Comparison of ENCODE assay signal across 8 cellular contexts in the genomic region with DNA sequence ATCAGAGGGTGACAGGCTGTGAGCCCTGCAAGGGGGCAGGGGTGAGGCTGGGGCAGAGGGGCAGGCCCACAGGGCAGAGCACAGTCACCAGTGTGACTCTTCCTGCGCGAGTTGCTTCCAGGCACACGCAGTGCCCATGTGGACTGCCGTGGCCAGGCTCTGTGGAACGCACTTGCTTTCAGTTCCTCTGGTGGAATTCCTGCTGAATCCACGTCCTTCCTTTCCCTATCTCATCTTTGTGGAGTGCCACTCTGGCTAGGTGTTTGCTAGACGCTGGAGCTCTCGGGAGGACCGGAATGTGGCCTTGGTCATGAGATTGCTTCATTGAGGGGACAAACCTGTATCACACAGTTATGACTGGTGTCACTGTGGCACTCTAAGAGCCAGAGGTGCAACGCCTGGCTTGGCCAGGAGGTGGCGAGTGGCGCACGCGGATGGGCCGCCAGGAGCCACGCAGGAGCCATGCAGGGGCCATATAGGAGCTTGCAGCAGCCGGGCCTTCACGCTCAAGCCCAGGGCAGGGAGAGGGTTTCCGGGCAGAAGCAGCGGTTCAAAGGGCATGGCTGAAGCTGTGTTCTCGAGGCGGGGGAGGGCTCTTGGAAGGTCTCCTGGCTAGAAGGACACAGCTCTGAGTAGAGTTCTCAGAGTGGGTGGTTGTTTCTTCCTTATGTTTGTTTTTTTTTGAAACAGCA. TPM values are rescaled to one million over a fixed set of nuclear protein-coding genes. Genes with fewer than 3 reads are reported as not detected.
A peak's percentile ranks its signal among the peaks of the same experiment; 100 is the strongest.
DNase-seq lines count a peak whose midpoint lies in the region; ATAC-seq, FAIRE-seq and TF ChIP-seq lines count a peak whose summit lies in the region.

No MANE protein-coding gene starts in this region.

- peaks cover 33% of the 10 kb centered on the region for H3K79me2 ChIP-seq in DND-41 (ENCODE audit: insufficient read depth, low read length)

- CTCF ChIA-PET in activated naive CD4-positive, alpha-beta T cell treated with anti-CD3 and anti-CD28 coated beads for 36 hours (lab: Charles Lee): interaction anchor here (0.6 to 10.9 kb wide), 10 partner anchors 12 to 356 kb away, joined by 3 to 214 read pairs (median 3); a partner anchor contains a TSS

- peaks cover 25% of the 10 kb centered on the region for H3K36me3 Mint-ChIP-seq in activated naive CD4-positive, alpha-beta T cell treated with anti-CD3 and anti-CD28 coated beads for 36 hours (ENCODE audit: low read depth)

- 24 to 25% methylated on average over 22 of the region's 22 CpGs for WGBS in pancreas, 2 donors
- 27 to 28% methylated on average over 22 of the region's 22 CpGs for WGBS in tibial nerve, 2 donors

- TF ChIP-seq POLR2A in tibial nerve (IDR thresholded peaks at IDR 0.05): no peak

- TF ChIP-seq RAD21 in Ishikawa (IDR thresholded peaks at IDR 0.05; ENCODE audit: low read depth): peak; percentile 89

- no peak for TF ChIP-seq EP300 in Ishikawa (IDR thresholded peaks at IDR 0.05; ENCODE audit: borderline replicate concordance)
- TF ChIP-seq EP300 in tibial nerve (IDR thresholded peaks at IDR 0.05): no peak

- H3K4me3 Mint-ChIP-seq in activated naive CD4-positive, alpha-beta T cell treated with anti-CD3 and anti-CD28 coated beads for 36 hours: no peak overlapping the region

- H3K4me3 ChIP-seq in DND-41 (ENCODE audit: low read depth in 1 of 2, low read length in 2 of 2) (no peak overlapping the region), pancreas (no peak overlapping the region), tibial nerve (no peak overlapping the region)

- intact Hi-C loops in activated naive CD4-positive, alpha-beta T cell treated with anti-CD3 and anti-CD28 coated beads for 36 hours (cut with micrococcal nuclease): no loop called here
- intact Hi-C loops in pancreas (cut with DNase I): no loop called here

- H3K4me1 ChIP-seq in DND-41 (ENCODE audit: insufficient read depth, low read length): no peaks in the 10 kb centered on the region
- H3K4me1 ChIP-seq in pancreas: no peaks in the 10 kb centered on the region
- H3K4me1 ChIP-seq in tibial nerve: peaks cover 0 to 19% (median 9%) of the 10 kb centered on the region in 4 donors

- peaks cover 17% of the 10 kb centered on the region for H3K4me1 Mint-ChIP-seq in activated naive CD4-positive, alpha-beta T cell treated with anti-CD3 and anti-CD28 coated beads for 36 hours (ENCODE audit: low read depth)

- in situ Hi-C loops in SK-MEL-5 (cut with HindIII; ENCODE audit: low pct_unique_long_range_greater_than_20kb, low sequenced_read_pairs): no loop called here

- TF ChIP-seq CTCF in DND-41 (IDR thresholded peaks at IDR 0.05; ENCODE audit: borderline replicate concordance, extremely low read depth, low read length, poor library complexity, severe bottlenecking) (peak; percentile 86), pancreas (IDR thresholded peaks at IDR 0.05) (peak; percentile 78 to 92 (median 84)), tibial nerve (IDR thresholded peaks at IDR 0.05) (peak; percentile 91 to 95 (median 94))

- H3K27me3 Mint-ChIP-seq in activated naive CD4-positive, alpha-beta T cell treated with anti-CD3 and anti-CD28 coated beads for 36 hours (ENCODE audit: low read depth): no peaks in the 10 kb centered on the region

- no peak for FAIRE-seq in pancreas (lab: Jason Lieb, UNC)

- no peak overlapping the region for H3K27ac Mint-ChIP-seq in activated naive CD4-positive, alpha-beta T cell treated with anti-CD3 and anti-CD28 coated beads for 36 hours

- H3K9me3 Mint-ChIP-seq in activated naive CD4-positive, alpha-beta T cell treated with anti-CD3 and anti-CD28 coated beads for 36 hours: no peaks in the 10 kb centered on the region

- H3K36me3 ChIP-seq in DND-41 (ENCODE audit: insufficient read depth, low read length) (peaks cover 79% of the 10 kb centered on the region), pancreas (peaks cover 0 to 13% (median 5%) of the 10 kb centered on the region in 3 donors), tibial nerve (peaks cover 0 to 81% (median 22%) of the 10 kb centered on the region in 3 donors)

- ATAC-seq in DND-41 (ENCODE audit: insufficient read depth, low read depth): peak; percentile 93
- ATAC-seq in pancreas: peak; percentile 90 to 94 (median 92)
- no peak for ATAC-seq in HG02571 (IDR thresholded peaks at IDR 0.05; ENCODE audit: unreplicated experiment)

- H3K27me3 ChIP-seq in DND-41 (ENCODE audit: insufficient read depth, low read length, poor library complexity): no peaks in the 10 kb centered on the region
- no peaks in the 10 kb centered on the region for H3K27me3 ChIP-seq in pancreas
- no peaks in the 10 kb centered on the region for H3K27me3 ChIP-seq in tibial nerve

- DNase-seq in DND-41 (peak; percentile 77), SK-MEL-5 (ENCODE audit: low read depth, low spot score) (peak; percentile 81), globus pallidus (ENCODE audit: low spot score) (peak; percentile 77), pancreas (peak; percentile 56 to 95 (median 82)), tibial nerve (ENCODE audit: low spot score in 2 of 2) (peak; percentile 68 to 78)
- DNase-seq in activated naive CD4-positive, alpha-beta T cell treated with anti-CD3 and anti-CD28 coated beads for 36 hours: peak; percentile 80

- no peak overlapping the region for H3K9ac ChIP-seq in DND-41 (ENCODE audit: low read depth, low read length)

- no peak overlapping the region for H3K4me2 ChIP-seq in DND-41 (ENCODE audit: insufficient read depth, low read length)

- peaks cover 25% of the 10 kb centered on the region for H4K20me1 ChIP-seq in DND-41 (ENCODE audit: insufficient read depth, low read length)

- no peak overlapping the region for H3K27ac ChIP-seq in DND-41 (ENCODE audit: low read length)
- H3K27ac ChIP-seq in pancreas: no peak overlapping the region
- peak overlapping the region in 3 of 4 donors; percentile 27 to 61 (median 28) for H3K27ac ChIP-seq in tibial nerve

- H3K9me3 ChIP-seq in DND-41 (ENCODE audit: insufficient read depth, low read length, severe bottlenecking) (no peaks in the 10 kb centered on the region), pancreas (no peaks in the 10 kb centered on the region), tibial nerve (no peaks in the 10 kb centered on the region)

- H2AFZ ChIP-seq in DND-41 (ENCODE audit: low read depth, low read length): no peak overlapping the region

TF ChIP-seq in Ishikawa, 13 proteins besides CTCF, POLR2A, EP300 and RAD21:
- TF ChIP-seq, protein P1, sequence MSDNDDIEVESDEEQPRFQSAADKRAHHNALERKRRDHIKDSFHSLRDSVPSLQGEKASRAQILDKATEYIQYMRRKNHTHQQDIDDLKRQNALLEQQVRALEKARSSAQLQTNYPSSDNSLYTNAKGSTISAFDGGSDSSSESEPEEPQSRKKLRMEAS (IDR thresholded peaks at IDR 0.05): 0 out of 2 replicates have a peak, but pooled peaks have one; percentile 45
- TF ChIP-seq FOXM1 (IDR thresholded peaks at IDR 0.05; ENCODE audit: borderline replicate concordance, low read depth): no peak
- no peak for TF ChIP-seq TEAD4 (IDR thresholded peaks at IDR 0.05)
- TF ChIP-seq CREB1 (IDR thresholded peaks at IDR 0.05; ENCODE audit: low read depth): no peak
- TF ChIP-seq, protein P2, sequence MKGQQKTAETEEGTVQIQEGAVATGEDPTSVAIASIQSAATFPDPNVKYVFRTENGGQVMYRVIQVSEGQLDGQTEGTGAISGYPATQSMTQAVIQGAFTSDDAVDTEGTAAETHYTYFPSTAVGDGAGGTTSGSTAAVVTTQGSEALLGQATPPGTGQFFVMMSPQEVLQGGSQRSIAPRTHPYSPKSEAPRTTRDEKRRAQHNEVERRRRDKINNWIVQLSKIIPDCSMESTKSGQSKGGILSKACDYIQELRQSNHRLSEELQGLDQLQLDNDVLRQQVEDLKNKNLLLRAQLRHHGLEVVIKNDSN (IDR thresholded peaks at IDR 0.05): no peak
- TF ChIP-seq NFIC (IDR thresholded peaks at IDR 0.05): no peak
- TF ChIP-seq YY1 (IDR thresholded peaks at IDR 0.05; ENCODE audit: low read depth): 0 out of 2 replicates have a peak, but pooled peaks have one; percentile 24
- no peak for TF ChIP-seq CEBPB (IDR thresholded peaks at IDR 0.05)
- TF ChIP-seq TCF12 (IDR thresholded peaks at IDR 0.05; ENCODE audit: low read depth): no peak
- no peak for TF ChIP-seq EGR1 (IDR thresholded peaks at IDR 0.05)
- TF ChIP-seq, protein P3, sequence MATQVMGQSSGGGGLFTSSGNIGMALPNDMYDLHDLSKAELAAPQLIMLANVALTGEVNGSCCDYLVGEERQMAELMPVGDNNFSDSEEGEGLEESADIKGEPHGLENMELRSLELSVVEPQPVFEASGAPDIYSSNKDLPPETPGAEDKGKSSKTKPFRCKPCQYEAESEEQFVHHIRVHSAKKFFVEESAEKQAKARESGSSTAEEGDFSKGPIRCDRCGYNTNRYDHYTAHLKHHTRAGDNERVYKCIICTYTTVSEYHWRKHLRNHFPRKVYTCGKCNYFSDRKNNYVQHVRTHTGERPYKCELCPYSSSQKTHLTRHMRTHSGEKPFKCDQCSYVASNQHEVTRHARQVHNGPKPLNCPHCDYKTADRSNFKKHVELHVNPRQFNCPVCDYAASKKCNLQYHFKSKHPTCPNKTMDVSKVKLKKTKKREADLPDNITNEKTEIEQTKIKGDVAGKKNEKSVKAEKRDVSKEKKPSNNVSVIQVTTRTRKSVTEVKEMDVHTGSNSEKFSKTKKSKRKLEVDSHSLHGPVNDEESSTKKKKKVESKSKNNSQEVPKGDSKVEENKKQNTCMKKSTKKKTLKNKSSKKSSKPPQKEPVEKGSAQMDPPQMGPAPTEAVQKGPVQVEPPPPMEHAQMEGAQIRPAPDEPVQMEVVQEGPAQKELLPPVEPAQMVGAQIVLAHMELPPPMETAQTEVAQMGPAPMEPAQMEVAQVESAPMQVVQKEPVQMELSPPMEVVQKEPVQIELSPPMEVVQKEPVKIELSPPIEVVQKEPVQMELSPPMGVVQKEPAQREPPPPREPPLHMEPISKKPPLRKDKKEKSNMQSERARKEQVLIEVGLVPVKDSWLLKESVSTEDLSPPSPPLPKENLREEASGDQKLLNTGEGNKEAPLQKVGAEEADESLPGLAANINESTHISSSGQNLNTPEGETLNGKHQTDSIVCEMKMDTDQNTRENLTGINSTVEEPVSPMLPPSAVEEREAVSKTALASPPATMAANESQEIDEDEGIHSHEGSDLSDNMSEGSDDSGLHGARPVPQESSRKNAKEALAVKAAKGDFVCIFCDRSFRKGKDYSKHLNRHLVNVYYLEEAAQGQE (IDR thresholded peaks at IDR 0.05; ENCODE audit: low read depth): no peak
- no peak for TF ChIP-seq ZBTB7A (IDR thresholded peaks at IDR 0.05; ENCODE audit: low read depth)
- no peak for TF ChIP-seq TAF1 (IDR thresholded peaks at IDR 0.05; ENCODE audit: low read depth)

RNA-seq across cellular contexts. Expression of a gene that starts 36.1 kb away (rescaled TPM):
- 14.4 and 20.9 TPM in 2 replicates for total RNA-seq in SK-MEL-5 (2014; rRNA removed; shearing (Covaris generic))
- polyA plus RNA-seq in SK-MEL-5 (2015; cell fraction: cytosol; rRNA removed): 22.8 and 24.1 TPM in 2 replicates
- 16.4 and 16.7 TPM in 2 replicates for polyA plus RNA-seq in SK-MEL-5 (2015; cell fraction: nucleus; rRNA removed)
- total RNA-seq in activated naive CD4-positive, alpha-beta T cell treated with anti-CD3 and anti-CD28 coated beads for 36 hours: 10 to 100 TPM; 20.1 to 21.4 TPM
- total RNA-seq in pancreas (10 to 100 TPM; 14.3 to 17.6 (median 16.3) TPM), tibial nerve (10 to 100 TPM; 27.3 to 35.4 (median 29.3) TPM)
- 10 to 100 TPM; 12.0 to 12.8 TPM for polyA plus RNA-seq in pancreas

Comparison
In these comparisons a context has a peak if more than half of its experiments do, and no peak if none do; other contexts are left out.
1. H3K27ac ChIP-seq: peak in tibial nerve (3 of 4); none in DND-41 (single experiment) and pancreas (0 of 4).
2. Peak in every context shown above with its lines, with median percentiles within 50 percentile points of each other: DNase-seq and CTCF ChIP-seq.